23 cellular contexts compared by ENCODE assay signal in genomic region chr3:181906338-181906737, GRCh38.
DNase-seq lines count a peak whose midpoint lies in the region; ATAC-seq and TF ChIP-seq lines count a peak whose summit lies in the region.
"Had no signal": no experiment of that assay in that cellular context is flagged by ENCODE, and none has a peak within 500 bp of the region (broad histone marks: within the 10 kb centered on the region; RNA-seq: fewer than 3 reads in every experiment).

No MANE protein-coding gene starts in this region.

- TF ChIP-seq CTCF in GM10248 (IDR thresholded peaks at IDR 0.05; ENCODE audit: control extremely low read depth, extremely low read depth, low read depth, missing control alignments) (no peak), HFFc6 (IDR thresholded peaks at IDR 0.05) (no peak)

- H3K9me3 Mint-ChIP-seq in IgD-negative memory B cell (peaks cover 0 to 1% (median 0%) of the 10 kb centered on the region in 3 donors), HFFc6 (peaks cover 21% of the 10 kb centered on the region)
- H3K9me3 Mint-ChIP-seq: brain had no signal

- DNase-seq in GM10248 (ENCODE audit: extremely low spot score) (peak; percentile 35), NCI-H526 (lab: John Stamatoyannopoulos, UW) (no peak), D341Med (ENCODE audit: low spot score) (no peak), HFFc6 (no peak), NOMO-1 (lab: John Stamatoyannopoulos, UW; ENCODE audit: unreplicated experiment in 2 of 2) (no peak)
- DNase-seq: activated CD4-positive, alpha-beta T cell treated with anti-CD3 and anti-CD28 coated beads for 36 hours; activated naive CD8-positive, alpha-beta T cell treated with anti-CD3 and anti-CD28 coated beads, Interleukin-2, amount 50 U/mL, for 24 hours; DMS153; GF-D8; GOT3; heart left ventricle; NCI-H1048; NCI-H2081; NCI-H446; stimulated activated CD4-positive, alpha-beta T cell treated with anti-CD3 and anti-CD28 coated beads, Interleukin-12 subunit alpha, Interleukin-12 subunit beta, amount 100 ng/mL, for 4 hours; stimulated activated CD8-positive, alpha-beta memory T cell treated with anti-CD3 and anti-CD28 coated beads, Interleukin-4, amount 100 ng/mL, for 48 hours; substantia nigra; SW 1271; uterus had no signal

- ATAC-seq in GM19328 (IDR thresholded peaks at IDR 0.05; ENCODE audit: unreplicated experiment) (peak; percentile 66), HG02623 (IDR thresholded peaks at IDR 0.05; ENCODE audit: unreplicated experiment) (peak; percentile 59)
- ATAC-seq: activated CD4-positive, alpha-beta T cell treated with anti-CD3 and anti-CD28 coated beads for 36 hours; activated naive CD8-positive, alpha-beta T cell treated with anti-CD3 and anti-CD28 coated beads, Interleukin-2, amount 50 U/mL, for 24 hours; heart left ventricle had no signal

- H3K27me3 Mint-ChIP-seq in IgD-negative memory B cell, result peaks cover 3% of the 10 kb centered on the region
- H3K27me3 Mint-ChIP-seq in HFFc6 (ENCODE audit: insufficient read depth), result no peaks in the 10 kb centered on the region
- H3K27me3 Mint-ChIP-seq: activated CD4-positive, alpha-beta T cell treated with anti-CD3 and anti-CD28 coated beads for 36 hours; activated naive CD8-positive, alpha-beta T cell treated with anti-CD3 and anti-CD28 coated beads, Interleukin-2, amount 50 U/mL, for 24 hours had no signal

- H3K4me1 Mint-ChIP-seq in IgD-negative memory B cell (peaks cover 7 to 15% (median 11%) of the 10 kb centered on the region in 3 donors), HFFc6 (ENCODE audit: low read depth) (no peaks in the 10 kb centered on the region)
- H3K4me1 Mint-ChIP-seq: activated CD4-positive, alpha-beta T cell treated with anti-CD3 and anti-CD28 coated beads for 36 hours; activated naive CD8-positive, alpha-beta T cell treated with anti-CD3 and anti-CD28 coated beads, Interleukin-2, amount 50 U/mL, for 24 hours; brain had no signal

- POLR2A ChIA-PET in GM10248 (lab: Yijun Ruan, JAX), result no interaction called here

- peak overlapping the region in 3 of 4 donors; percentile 8 to 34 (median 31) for H3K4me3 Mint-ChIP-seq in IgD-negative memory B cell
- no peak overlapping the region for H3K4me3 Mint-ChIP-seq in HFFc6
- H3K4me3 Mint-ChIP-seq: activated CD4-positive, alpha-beta T cell treated with anti-CD3 and anti-CD28 coated beads for 36 hours; activated naive CD8-positive, alpha-beta T cell treated with anti-CD3 and anti-CD28 coated beads, Interleukin-2, amount 50 U/mL, for 24 hours; brain had no signal

- CTCF ChIA-PET in GM10248 (lab: Yijun Ruan, JAX), result interaction anchor here (1.2 to 1.4 kb wide), 3 partner anchors 8 to 34 kb away, joined by 3 to 4 read pairs (median 4); no protein-coding TSS in a partner anchor

- H3K36me3 Mint-ChIP-seq in IgD-negative memory B cell, result no peaks in the 10 kb centered on the region
- H3K36me3 Mint-ChIP-seq in HFFc6 (ENCODE audit: low read depth), result no peaks in the 10 kb centered on the region
- H3K36me3 Mint-ChIP-seq: brain had no signal

- H3K27ac Mint-ChIP-seq in IgD-negative memory B cell, result peak overlapping the region in 2 of 3 donors; percentile 22 to 68
- no peak overlapping the region for H3K27ac Mint-ChIP-seq in HFFc6
- H3K27ac Mint-ChIP-seq: activated CD4-positive, alpha-beta T cell treated with anti-CD3 and anti-CD28 coated beads for 36 hours; activated naive CD8-positive, alpha-beta T cell treated with anti-CD3 and anti-CD28 coated beads, Interleukin-2, amount 50 U/mL, for 24 hours; brain had no signal
